1 cellular context compared by ENCODE assay signal in genomic region chr13:44747179-44747578, GRCh38.
TF ChIP-seq lines count a peak whose summit lies in the region.

No MANE protein-coding gene starts in this region.

TF ChIP-seq in GM23338, 12 proteins besides CTCF, POLR2A, EP300 and RAD21 (continued from another document):
- TF ChIP-seq ZNF462 (CRISPR knock-in tag; IDR thresholded peaks at IDR 0.05): no peak
